In the genomic region with DNA sequence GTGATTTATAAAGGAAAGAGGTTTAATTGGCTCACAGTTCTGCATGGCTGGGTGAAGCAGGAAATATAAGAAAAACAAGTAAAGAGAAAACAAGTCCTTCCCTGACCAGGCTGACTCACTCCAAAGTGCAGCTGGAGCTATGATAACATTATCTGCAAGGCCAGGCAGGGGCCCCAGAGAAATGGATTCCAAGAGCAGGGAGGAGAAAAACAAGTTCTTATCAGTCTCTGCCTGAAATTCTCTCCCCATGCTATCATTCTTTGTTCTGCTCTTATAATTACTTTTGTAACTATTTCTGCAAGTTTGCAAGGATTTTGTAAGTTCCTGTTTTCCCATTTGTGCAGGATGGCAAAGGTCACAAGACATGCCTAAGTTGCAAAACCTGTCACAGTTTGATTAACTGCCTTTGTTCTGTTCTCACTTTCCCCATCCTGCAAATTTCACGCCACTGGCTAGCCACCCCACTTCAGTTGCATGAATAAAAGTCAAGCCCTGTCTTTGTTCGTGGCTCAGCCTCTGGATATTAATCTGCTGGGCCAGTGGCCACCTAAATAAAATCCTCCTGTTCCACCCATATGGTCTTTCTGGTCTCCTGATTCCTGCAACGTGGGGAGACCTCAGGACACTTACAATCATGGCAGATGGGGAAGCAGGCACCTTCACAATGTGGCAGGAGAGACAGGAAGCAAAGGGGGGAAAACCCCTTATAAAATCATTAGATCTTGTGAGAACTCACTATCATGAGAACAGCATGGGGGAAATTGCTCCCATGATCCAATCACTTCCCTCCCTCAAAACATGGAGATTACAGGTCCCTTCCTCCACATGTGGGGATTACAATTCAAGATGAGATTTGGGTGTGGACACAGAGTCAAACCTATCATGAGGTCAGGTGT, we compare ENCODE assay signal across 1 cellular context.
TF ChIP-seq lines count a peak whose summit lies in the region.

No MANE protein-coding gene starts in this region.

TF ChIP-seq in K562, 482 proteins besides CTCF, POLR2A, EP300 and RAD21 (continued from another document):
- TF ChIP-seq, protein P1, sequence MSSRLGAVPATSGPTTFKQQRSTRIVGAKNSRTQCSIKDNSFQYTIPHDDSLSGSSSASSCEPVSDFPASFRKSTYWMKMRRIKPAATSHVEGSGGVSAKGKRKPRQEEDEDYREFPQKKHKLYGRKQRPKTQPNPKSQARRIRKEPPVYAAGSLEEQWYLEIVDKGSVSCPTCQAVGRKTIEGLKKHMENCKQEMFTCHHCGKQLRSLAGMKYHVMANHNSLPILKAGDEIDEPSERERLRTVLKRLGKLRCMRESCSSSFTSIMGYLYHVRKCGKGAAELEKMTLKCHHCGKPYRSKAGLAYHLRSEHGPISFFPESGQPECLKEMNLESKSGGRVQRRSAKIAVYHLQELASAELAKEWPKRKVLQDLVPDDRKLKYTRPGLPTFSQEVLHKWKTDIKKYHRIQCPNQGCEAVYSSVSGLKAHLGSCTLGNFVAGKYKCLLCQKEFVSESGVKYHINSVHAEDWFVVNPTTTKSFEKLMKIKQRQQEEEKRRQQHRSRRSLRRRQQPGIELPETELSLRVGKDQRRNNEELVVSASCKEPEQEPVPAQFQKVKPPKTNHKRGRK (tag; IDR thresholded peaks at IDR 0.05), result no peak
- TF ChIP-seq, protein P2, sequence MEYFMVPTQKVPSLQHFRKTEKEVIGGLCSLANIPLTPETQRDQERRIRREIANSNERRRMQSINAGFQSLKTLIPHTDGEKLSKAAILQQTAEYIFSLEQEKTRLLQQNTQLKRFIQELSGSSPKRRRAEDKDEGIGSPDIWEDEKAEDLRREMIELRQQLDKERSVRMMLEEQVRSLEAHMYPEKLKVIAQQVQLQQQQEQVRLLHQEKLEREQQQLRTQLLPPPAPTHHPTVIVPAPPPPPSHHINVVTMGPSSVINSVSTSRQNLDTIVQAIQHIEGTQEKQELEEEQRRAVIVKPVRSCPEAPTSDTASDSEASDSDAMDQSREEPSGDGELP (CRISPR knock-in tag; IDR thresholded peaks at IDR 0.05; ENCODE audit: borderline replicate concordance), result peak; percentile 90
- TF ChIP-seq ELF1 (tag; IDR thresholded peaks at IDR 0.05) (peak; percentile 81), MBD2 (IDR thresholded peaks at IDR 0.05; ENCODE audit: borderline replicate concordance, low read depth) (peak; percentile 88), OTX1 (CRISPR knock-in tag; IDR thresholded peaks at IDR 0.05) (no peak; the same call in 1 of the 2 replicates), KDM1A (IDR thresholded peaks at IDR 0.05) (peak; percentile 94 to 95), ZNF764 (CRISPR knock-in tag; IDR thresholded peaks at IDR 0.05; ENCODE audit: low read depth) (no peak), L3MBTL2 (IDR thresholded peaks at IDR 0.05) (peak; percentile 42; the same call in 1 of the 2 replicates), ATF1 (CRISPR knock-in tag; IDR thresholded peaks at IDR 0.05) (no peak), ATF1 (tag; IDR thresholded peaks at IDR 0.05) (peak; percentile 73), ZNF436 (CRISPR knock-in tag; IDR thresholded peaks at IDR 0.05) (no peak), CHD4 (IDR thresholded peaks at IDR 0.05; ENCODE audit: insufficient read depth, insufficient replicate concordance, low read depth, low read length, poor library complexity, severe bottlenecking) (no peak), LEF1 (IDR thresholded peaks at IDR 0.05) (peak; percentile 98), TCFL5 (CRISPR knock-in tag; conservative IDR thresholded peaks at IDR 0.05) (peak; percentile 64; the same call in 1 of the 2 replicates), ZNF384 (IDR thresholded peaks at IDR 0.05; ENCODE audit: low read depth, low read length) (peak; percentile 51; the same call in 1 of the 2 replicates), SMARCA4 (IDR thresholded peaks at IDR 0.05) (peak; percentile 99), MCM2 (IDR thresholded peaks at IDR 0.05; ENCODE audit: low read depth) (no peak)
- TF ChIP-seq, protein P3, sequence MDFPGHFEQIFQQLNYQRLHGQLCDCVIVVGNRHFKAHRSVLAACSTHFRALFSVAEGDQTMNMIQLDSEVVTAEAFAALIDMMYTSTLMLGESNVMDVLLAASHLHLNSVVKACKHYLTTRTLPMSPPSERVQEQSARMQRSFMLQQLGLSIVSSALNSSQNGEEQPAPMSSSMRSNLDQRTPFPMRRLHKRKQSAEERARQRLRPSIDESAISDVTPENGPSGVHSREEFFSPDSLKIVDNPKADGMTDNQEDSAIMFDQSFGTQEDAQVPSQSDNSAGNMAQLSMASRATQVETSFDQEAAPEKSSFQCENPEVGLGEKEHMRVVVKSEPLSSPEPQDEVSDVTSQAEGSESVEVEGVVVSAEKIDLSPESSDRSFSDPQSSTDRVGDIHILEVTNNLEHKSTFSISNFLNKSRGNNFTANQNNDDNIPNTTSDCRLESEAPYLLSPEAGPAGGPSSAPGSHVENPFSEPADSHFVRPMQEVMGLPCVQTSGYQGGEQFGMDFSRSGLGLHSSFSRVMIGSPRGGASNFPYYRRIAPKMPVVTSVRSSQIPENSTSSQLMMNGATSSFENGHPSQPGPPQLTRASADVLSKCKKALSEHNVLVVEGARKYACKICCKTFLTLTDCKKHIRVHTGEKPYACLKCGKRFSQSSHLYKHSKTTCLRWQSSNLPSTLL (IDR thresholded peaks at IDR 0.05), result no peak
- TF ChIP-seq, protein P4, sequence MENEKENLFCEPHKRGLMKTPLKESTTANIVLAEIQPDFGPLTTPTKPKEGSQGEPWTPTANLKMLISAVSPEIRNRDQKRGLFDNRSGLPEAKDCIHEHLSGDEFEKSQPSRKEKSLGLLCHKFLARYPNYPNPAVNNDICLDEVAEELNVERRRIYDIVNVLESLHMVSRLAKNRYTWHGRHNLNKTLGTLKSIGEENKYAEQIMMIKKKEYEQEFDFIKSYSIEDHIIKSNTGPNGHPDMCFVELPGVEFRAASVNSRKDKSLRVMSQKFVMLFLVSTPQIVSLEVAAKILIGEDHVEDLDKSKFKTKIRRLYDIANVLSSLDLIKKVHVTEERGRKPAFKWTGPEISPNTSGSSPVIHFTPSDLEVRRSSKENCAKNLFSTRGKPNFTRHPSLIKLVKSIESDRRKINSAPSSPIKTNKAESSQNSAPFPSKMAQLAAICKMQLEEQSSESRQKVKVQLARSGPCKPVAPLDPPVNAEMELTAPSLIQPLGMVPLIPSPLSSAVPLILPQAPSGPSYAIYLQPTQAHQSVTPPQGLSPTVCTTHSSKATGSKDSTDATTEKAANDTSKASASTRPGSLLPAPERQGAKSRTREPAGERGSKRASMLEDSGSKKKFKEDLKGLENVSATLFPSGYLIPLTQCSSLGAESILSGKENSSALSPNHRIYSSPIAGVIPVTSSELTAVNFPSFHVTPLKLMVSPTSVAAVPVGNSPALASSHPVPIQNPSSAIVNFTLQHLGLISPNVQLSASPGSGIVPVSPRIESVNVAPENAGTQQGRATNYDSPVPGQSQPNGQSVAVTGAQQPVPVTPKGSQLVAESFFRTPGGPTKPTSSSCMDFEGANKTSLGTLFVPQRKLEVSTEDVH (IDR thresholded peaks at IDR 0.05; ENCODE audit: low read depth, partially characterized antibody), result peak; percentile 46
- TF ChIP-seq, protein P5, sequence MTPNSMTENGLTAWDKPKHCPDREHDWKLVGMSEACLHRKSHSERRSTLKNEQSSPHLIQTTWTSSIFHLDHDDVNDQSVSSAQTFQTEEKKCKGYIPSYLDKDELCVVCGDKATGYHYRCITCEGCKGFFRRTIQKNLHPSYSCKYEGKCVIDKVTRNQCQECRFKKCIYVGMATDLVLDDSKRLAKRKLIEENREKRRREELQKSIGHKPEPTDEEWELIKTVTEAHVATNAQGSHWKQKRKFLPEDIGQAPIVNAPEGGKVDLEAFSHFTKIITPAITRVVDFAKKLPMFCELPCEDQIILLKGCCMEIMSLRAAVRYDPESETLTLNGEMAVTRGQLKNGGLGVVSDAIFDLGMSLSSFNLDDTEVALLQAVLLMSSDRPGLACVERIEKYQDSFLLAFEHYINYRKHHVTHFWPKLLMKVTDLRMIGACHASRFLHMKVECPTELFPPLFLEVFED (CRISPR knock-in tag; conservative IDR thresholded peaks at IDR 0.05), result no peak
- TF ChIP-seq, protein P6, sequence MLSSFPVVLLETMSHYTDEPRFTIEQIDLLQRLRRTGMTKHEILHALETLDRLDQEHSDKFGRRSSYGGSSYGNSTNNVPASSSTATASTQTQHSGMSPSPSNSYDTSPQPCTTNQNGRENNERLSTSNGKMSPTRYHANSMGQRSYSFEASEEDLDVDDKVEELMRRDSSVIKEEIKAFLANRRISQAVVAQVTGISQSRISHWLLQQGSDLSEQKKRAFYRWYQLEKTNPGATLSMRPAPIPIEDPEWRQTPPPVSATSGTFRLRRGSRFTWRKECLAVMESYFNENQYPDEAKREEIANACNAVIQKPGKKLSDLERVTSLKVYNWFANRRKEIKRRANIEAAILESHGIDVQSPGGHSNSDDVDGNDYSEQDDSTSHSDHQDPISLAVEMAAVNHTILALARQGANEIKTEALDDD (IDR thresholded peaks at IDR 0.05), result peak; percentile 88
- TF ChIP-seq, protein P7, sequence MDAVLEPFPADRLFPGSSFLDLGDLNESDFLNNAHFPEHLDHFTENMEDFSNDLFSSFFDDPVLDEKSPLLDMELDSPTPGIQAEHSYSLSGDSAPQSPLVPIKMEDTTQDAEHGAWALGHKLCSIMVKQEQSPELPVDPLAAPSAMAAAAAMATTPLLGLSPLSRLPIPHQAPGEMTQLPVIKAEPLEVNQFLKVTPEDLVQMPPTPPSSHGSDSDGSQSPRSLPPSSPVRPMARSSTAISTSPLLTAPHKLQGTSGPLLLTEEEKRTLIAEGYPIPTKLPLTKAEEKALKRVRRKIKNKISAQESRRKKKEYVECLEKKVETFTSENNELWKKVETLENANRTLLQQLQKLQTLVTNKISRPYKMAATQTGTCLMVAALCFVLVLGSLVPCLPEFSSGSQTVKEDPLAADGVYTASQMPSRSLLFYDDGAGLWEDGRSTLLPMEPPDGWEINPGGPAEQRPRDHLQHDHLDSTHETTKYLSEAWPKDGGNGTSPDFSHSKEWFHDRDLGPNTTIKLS (IDR thresholded peaks at IDR 0.05; ENCODE audit: borderline replicate concordance, low read depth), result no peak; the same call in 1 of the 2 replicates
- TF ChIP-seq, protein P8, sequence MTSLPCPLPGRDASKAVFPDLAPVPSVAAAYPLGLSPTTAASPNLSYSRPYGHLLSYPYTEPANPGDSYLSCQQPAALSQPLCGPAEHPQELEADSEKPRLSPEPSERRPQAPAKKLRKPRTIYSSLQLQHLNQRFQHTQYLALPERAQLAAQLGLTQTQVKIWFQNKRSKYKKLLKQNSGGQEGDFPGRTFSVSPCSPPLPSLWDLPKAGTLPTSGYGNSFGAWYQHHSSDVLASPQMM (CRISPR knock-in tag; IDR thresholded peaks at IDR 0.05), result no peak
